ENCODE assay signal across 8 cellular contexts in genomic region chr2:240579771-240580614, GRCh38. TPM values are rescaled to one million over a fixed set of nuclear protein-coding genes. Genes with fewer than 3 reads are reported as not detected.
A peak's percentile ranks its signal among the peaks of the same experiment; 100 is the strongest.
DNase-seq lines count a peak whose midpoint lies in the region; TF ChIP-seq lines count a peak whose summit lies in the region.

No MANE protein-coding gene starts in this region.

- H3K9me3 ChIP-seq in sigmoid colon = no peaks in the 10 kb centered on the region

- 35 to 60% methylated on average over 27 of the region's 27 CpGs for WGBS in sigmoid colon, 2 donors

- TF ChIP-seq EP300 in sigmoid colon (IDR thresholded peaks at IDR 0.05) = no peak

- DNase-seq in NCI-H2107 (lab: John Stamatoyannopoulos, UW) (peak; percentile 17), NCI-H2107 treated with DMSO at 0.1 percent for 48 hours (lab: John Stamatoyannopoulos, UW; ENCODE audit: unreplicated experiment) (no peak), NCI-H510A (lab: John Stamatoyannopoulos, UW) (peak; percentile 32), activated T-cell treated with anti-CD3 and anti-CD28 coated beads for 1 hour (ENCODE audit: low read depth) (peak; percentile 65), fibroblast of gingiva (ENCODE audit: low read depth) (peak; percentile 92), sigmoid colon (peak; percentile 88), NCI-H774 (lab: John Stamatoyannopoulos, UW) (no peak), NCI-H1436 treated with DMSO at 0.1 percent for 48 hours (lab: John Stamatoyannopoulos, UW) (no peak)

- no peak overlapping the region for H3K4me3 ChIP-seq in sigmoid colon

- H3K27ac ChIP-seq in sigmoid colon = peak overlapping the region; percentile 40 to 69 (median 67)

- no peak for TF ChIP-seq CTCF in sigmoid colon (IDR thresholded peaks at IDR 0.05)

- H3K27me3 ChIP-seq in sigmoid colon = no peaks in the 10 kb centered on the region

- intact Hi-C loops in sigmoid colon (cut with DNase I) = no loop called here

- peaks cover 8 to 38% (median 27%) of the 10 kb centered on the region in 4 donors for H3K36me3 ChIP-seq in sigmoid colon

- no peak for TF ChIP-seq POLR2A in sigmoid colon (IDR thresholded peaks at IDR 0.05)

- H3K4me1 ChIP-seq in sigmoid colon = peaks cover 0 to 31% (median 23%) of the 10 kb centered on the region in 4 donors

RNA-seq across cellular contexts. Expression of gene CAPN10, which starts 6.5 kb away (rescaled TPM):
- total RNA-seq in sigmoid colon = 10 to 100 TPM; 10.5 to 27.7 (median 16.3) TPM
- polyA plus RNA-seq in sigmoid colon = 10 to 100 TPM; 11.4 to 33.0 (median 16.4) TPM

RNA-seq across cellular contexts. Expression of gene RNPEPL1, which starts 11.7 kb away (rescaled TPM):
- 10 to 100 TPM; 23.1 to 87.8 (median 28.4) TPM for total RNA-seq in sigmoid colon
- 100 to 1,000 TPM in 2 of 3 donors, 10 to 100 TPM in 1; 64.3 to 136 (median 102) TPM for polyA plus RNA-seq in sigmoid colon

RNA-seq across cellular contexts. Expression of gene DUSP28, which starts 19.8 kb away (rescaled TPM):
- total RNA-seq in sigmoid colon = 10 to 100 TPM in 1 of 4 donors, 1 to 10 TPM in 3; 4.6 to 10.2 (median 7.6) TPM
- 1 to 10 TPM; 5.0 to 5.4 (median 5.1) TPM for polyA plus RNA-seq in sigmoid colon

RNA-seq across cellular contexts. Expression of gene ANKMY1, which starts 22.2 kb away (rescaled TPM):
- total RNA-seq in sigmoid colon = 10 to 100 TPM in 2 of 4 donors, 1 to 10 TPM in 2; 6.7 to 14.0 (median 9.6) TPM
- polyA plus RNA-seq in sigmoid colon = 1 to 10 TPM; 3.6 to 9.4 (median 3.9) TPM

RNA-seq across cellular contexts. Expression of gene GPR35, which starts 45.3 kb away (rescaled TPM):
- total RNA-seq in sigmoid colon = 1 to 10 TPM; 1.3 to 7.8 (median 3.5) TPM
- 10 to 100 TPM; 28.2 to 76.6 (median 33.0) TPM for polyA plus RNA-seq in sigmoid colon

Comparison
In these comparisons a context has a peak if more than half of its experiments do, and no peak if none do; other contexts are left out.
1. DNase-seq: peak in NCI-H2107 (single experiment), NCI-H510A (single experiment), activated T-cell treated with anti-CD3 and anti-CD28 coated beads for 1 hour (single experiment), fibroblast of gingiva (single experiment) and sigmoid colon (single experiment); none in NCI-H2107 treated with DMSO at 0.1 percent for 48 hours (single experiment), NCI-H774 (single experiment) and NCI-H1436 treated with DMSO at 0.1 percent for 48 hours (single experiment).